1 cellular context compared by ENCODE assay signal in the genomic region with DNA sequence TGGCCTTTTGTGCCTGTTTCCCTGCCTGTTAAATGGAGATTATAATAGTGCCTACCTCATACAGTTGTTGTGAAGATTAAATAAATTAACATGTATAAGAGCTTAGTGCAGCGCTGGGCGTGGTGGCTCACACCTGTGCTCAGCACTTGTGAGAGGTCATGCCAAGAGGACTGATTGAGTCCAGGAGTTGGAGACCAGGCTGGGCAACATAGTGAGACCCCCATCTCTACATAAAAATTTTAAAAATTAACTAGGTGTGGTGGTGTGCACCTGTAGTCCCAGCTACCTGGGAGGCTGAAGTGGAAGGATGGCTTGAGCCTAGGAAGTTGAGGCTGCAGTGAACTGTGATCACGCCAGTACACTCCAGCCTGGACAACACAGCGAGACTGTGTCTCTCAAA.
TF ChIP-seq lines count a peak whose summit lies in the region.

No MANE protein-coding gene starts in this region.

TF ChIP-seq in HepG2, 621 proteins besides CTCF, POLR2A, EP300 and RAD21:
- TF ChIP-seq ZMAT5 (CRISPR knock-in tag; IDR thresholded peaks at IDR 0.05; ENCODE audit: borderline replicate concordance, low read depth) (no peak), ZNF816 (CRISPR knock-in tag; IDR thresholded peaks at IDR 0.05; ENCODE audit: borderline replicate concordance) (no peak), NFATC3 (CRISPR knock-in tag; IDR thresholded peaks at IDR 0.05) (no peak), NAIF1 (CRISPR knock-in tag; IDR thresholded peaks at IDR 0.05; ENCODE audit: borderline replicate concordance) (0 out of 2 replicates have a peak, but pooled peaks have one; percentile 43), SKI (IDR thresholded peaks at IDR 0.05; ENCODE audit: partially characterized antibody) (no peak), ZNF724P (CRISPR knock-in tag; IDR thresholded peaks at IDR 0.05; ENCODE audit: borderline replicate concordance) (no peak), ZNF432 (CRISPR knock-in tag; IDR thresholded peaks at IDR 0.05; ENCODE audit: borderline replicate concordance) (no peak), ZNF121 (CRISPR knock-in tag; IDR thresholded peaks at IDR 0.05) (peak; percentile 81), ZNF430 (CRISPR knock-in tag; IDR thresholded peaks at IDR 0.05) (no peak), ZNF75D (CRISPR knock-in tag; IDR thresholded peaks at IDR 0.05; ENCODE audit: borderline replicate concordance) (peak; percentile 51; the same call in 1 of the 2 replicates)
